22 cellular contexts compared by ENCODE assay signal in the genomic region with DNA sequence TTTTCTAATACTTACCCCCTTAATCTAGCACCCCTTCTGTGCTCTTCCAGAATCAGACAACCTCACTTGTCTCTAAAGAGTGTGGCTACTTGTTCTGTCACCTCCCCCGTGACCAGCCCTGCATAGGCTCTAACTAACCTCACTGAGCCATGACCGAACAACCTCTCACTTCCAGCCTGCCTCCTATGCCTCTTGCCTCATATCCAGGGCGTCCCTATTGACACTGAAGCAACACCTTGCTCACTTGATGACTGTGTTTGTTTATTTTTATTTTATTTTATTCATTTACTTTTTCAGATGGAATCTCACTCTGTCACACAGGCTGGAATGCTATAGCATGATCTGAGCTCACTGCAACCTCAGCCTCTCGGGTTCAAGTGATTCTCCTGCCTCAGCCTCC.
DNase-seq lines count a peak whose midpoint lies in the region; ATAC-seq and TF ChIP-seq lines count a peak whose summit lies in the region.
"Had no signal": no experiment of that assay in that cellular context is flagged by ENCODE, and none has a peak within 500 bp of the region (broad histone marks: within the 10 kb centered on the region; RNA-seq: fewer than 3 reads in every experiment).

No MANE protein-coding gene starts in this region.

- no peak for TF ChIP-seq POLR2A in thyroid gland (IDR thresholded peaks at IDR 0.05)

- peaks cover 1% of the 10 kb centered on the region for H3K9me3 Mint-ChIP-seq in activated naive CD8-positive, alpha-beta T cell treated with anti-CD3 and anti-CD28 coated beads, Interleukin-2, amount 10 ng/mL, durations not matched to agents 7 days and 5 days
- H3K9me3 Mint-ChIP-seq in activated naive CD8-positive, alpha-beta T cell treated with anti-CD3 and anti-CD28 coated beads, Interleukin-2, amount 50 U/mL, for 24 hours, result no peaks in the 10 kb centered on the region

- no peak overlapping the region for H3K4me3 ChIP-seq in thyroid gland (replicated peaks in 1 of 3)
- H3K4me3 ChIP-seq: GM23248, Peyer's patch, SK-N-MC had no signal

- H3K27ac Mint-ChIP-seq in activated naive CD8-positive, alpha-beta T cell treated with anti-CD3 and anti-CD28 coated beads, Interleukin-2, amount 10 ng/mL, durations not matched to agents 7 days and 5 days, result peak overlapping the region; percentile 52
- no peak overlapping the region for H3K27ac Mint-ChIP-seq in activated naive CD8-positive, alpha-beta T cell treated with anti-CD3 and anti-CD28 coated beads, Interleukin-2, amount 50 U/mL, for 24 hours
- peak overlapping the region; percentile 56 for H3K27ac Mint-ChIP-seq in T-helper 17 cell

- H3K27ac ChIP-seq in thyroid gland, result no peak overlapping the region
- H3K27ac ChIP-seq: GM23248, Peyer's patch, SK-N-MC had no signal

- no peak for ATAC-seq in activated naive CD8-positive, alpha-beta T cell treated with anti-CD3 and anti-CD28 coated beads, Interleukin-2, amount 10 ng/mL, durations not matched to agents 7 days and 5 days (ENCODE audit: low read depth)
- no peak for ATAC-seq in activated naive CD8-positive, alpha-beta T cell treated with anti-CD3 and anti-CD28 coated beads, Interleukin-2, amount 50 U/mL, for 24 hours
- no peak for ATAC-seq in T-helper 17 cell
- ATAC-seq in HG03097 (IDR thresholded peaks at IDR 0.05; ENCODE audit: low FRiP score, unreplicated experiment), result no peak
- no peak for ATAC-seq in sciatic nerve
- no peak for ATAC-seq in HG03460 (IDR thresholded peaks at IDR 0.05; ENCODE audit: unreplicated experiment)

- no peaks in the 10 kb centered on the region for H3K27me3 ChIP-seq in thyroid gland
- H3K27me3 ChIP-seq: Peyer's patch had no signal

- no peaks in the 10 kb centered on the region for H3K4me1 ChIP-seq in thyroid gland
- H3K4me1 ChIP-seq: Peyer's patch had no signal

- H3K36me3 ChIP-seq in thyroid gland, result no peaks in the 10 kb centered on the region
- H3K36me3 ChIP-seq: Peyer's patch had no signal

- no peak for DNase-seq in activated naive CD8-positive, alpha-beta T cell treated with anti-CD3 and anti-CD28 coated beads, Interleukin-2, amount 10 ng/mL, durations not matched to agents 7 days and 5 days
- DNase-seq in activated naive CD8-positive, alpha-beta T cell treated with anti-CD3 and anti-CD28 coated beads, Interleukin-2, amount 50 U/mL, for 24 hours, result no peak
- DNase-seq in T-helper 17 cell (no peak), left kidney (ENCODE audit: low read depth, low spot score) (peak; percentile 27), thyroid gland (peak; percentile 14 to 37), sciatic nerve (ENCODE audit: low spot score) (no peak)
- DNase-seq: DMS79, EL, GDM1, GM23248, H7, NCI-H1048, NCI-H1417, NCI-H1694, NCI-H2029 treated with DMSO at 0.1 percent for 48 hours, NCI-H446 treated with DMSO at 0.1 percent for 48 hours, NCI-H69, Peyer's patch, SIG-M5 had no signal

- H3K36me3 Mint-ChIP-seq in activated naive CD8-positive, alpha-beta T cell treated with anti-CD3 and anti-CD28 coated beads, Interleukin-2, amount 10 ng/mL, durations not matched to agents 7 days and 5 days, result peaks cover 4% of the 10 kb centered on the region
- no peaks in the 10 kb centered on the region for H3K36me3 Mint-ChIP-seq in activated naive CD8-positive, alpha-beta T cell treated with anti-CD3 and anti-CD28 coated beads, Interleukin-2, amount 50 U/mL, for 24 hours (ENCODE audit: low read depth)
- H3K36me3 Mint-ChIP-seq in T-helper 17 cell (ENCODE audit: low read depth), result no peaks in the 10 kb centered on the region

- POLR2A ChIA-PET in activated naive CD8-positive, alpha-beta T cell treated with anti-CD3 and anti-CD28 coated beads, Interleukin-2, amount 10 ng/mL, durations not matched to agents 7 days and 5 days (lab: Charles Lee), result no interaction called here

- TF ChIP-seq CTCF in thyroid gland (IDR thresholded peaks at IDR 0.05), result no peak

- intact Hi-C loops in thyroid gland (cut with DNase I), result no loop called here
- intact Hi-C loops in sciatic nerve (cut with DNase I), result no loop called here

- H3K9me3 ChIP-seq in T-helper 17 cell (ENCODE audit: control insufficient read depth, low read length, poor library complexity, severe bottlenecking), result no peaks in the 10 kb centered on the region
- H3K9me3 ChIP-seq in thyroid gland, result no peaks in the 10 kb centered on the region
- H3K9me3 ChIP-seq: Peyer's patch had no signal

- no peak overlapping the region for H3K4me3 Mint-ChIP-seq in activated naive CD8-positive, alpha-beta T cell treated with anti-CD3 and anti-CD28 coated beads, Interleukin-2, amount 10 ng/mL, durations not matched to agents 7 days and 5 days
- no peak overlapping the region for H3K4me3 Mint-ChIP-seq in activated naive CD8-positive, alpha-beta T cell treated with anti-CD3 and anti-CD28 coated beads, Interleukin-2, amount 50 U/mL, for 24 hours
- no peak overlapping the region for H3K4me3 Mint-ChIP-seq in T-helper 17 cell

- peaks cover 21% of the 10 kb centered on the region for H3K4me1 Mint-ChIP-seq in activated naive CD8-positive, alpha-beta T cell treated with anti-CD3 and anti-CD28 coated beads, Interleukin-2, amount 10 ng/mL, durations not matched to agents 7 days and 5 days
- H3K4me1 Mint-ChIP-seq in activated naive CD8-positive, alpha-beta T cell treated with anti-CD3 and anti-CD28 coated beads, Interleukin-2, amount 50 U/mL, for 24 hours, result peaks cover 35% of the 10 kb centered on the region
- peaks cover 32% of the 10 kb centered on the region for H3K4me1 Mint-ChIP-seq in T-helper 17 cell

- H3K27me3 Mint-ChIP-seq in activated naive CD8-positive, alpha-beta T cell treated with anti-CD3 and anti-CD28 coated beads, Interleukin-2, amount 10 ng/mL, durations not matched to agents 7 days and 5 days, result no peaks in the 10 kb centered on the region
- no peaks in the 10 kb centered on the region for H3K27me3 Mint-ChIP-seq in activated naive CD8-positive, alpha-beta T cell treated with anti-CD3 and anti-CD28 coated beads, Interleukin-2, amount 50 U/mL, for 24 hours
- no peaks in the 10 kb centered on the region for H3K27me3 Mint-ChIP-seq in T-helper 17 cell

- 77 to 81% methylated on average over 4 of the region's 4 CpGs for WGBS in thyroid gland, 2 donors

Comparison
In these comparisons a context has a peak if more than half of its experiments do, and no peak if none do; other contexts are left out.
1. DNase-seq: peak in left kidney (single experiment) and thyroid gland (2 of 2); none in activated naive CD8-positive, alpha-beta T cell treated with anti-CD3 and anti-CD28 coated beads, Interleukin-2, amount 10 ng/mL, durations not matched to agents 7 days and 5 days (single experiment), activated naive CD8-positive, alpha-beta T cell treated with anti-CD3 and anti-CD28 coated beads, Interleukin-2, amount 50 U/mL, for 24 hours (single experiment), T-helper 17 cell (0 of 3) and sciatic nerve (single experiment).